Comparison of ENCODE assay signal across 8 cellular contexts in genomic region chr11:76380977-76381719, GRCh38. TPM values are rescaled to one million over a fixed set of nuclear protein-coding genes. Genes with fewer than 3 reads are reported as not detected.
DNase-seq lines count a peak whose midpoint lies in the region; ATAC-seq and TF ChIP-seq lines count a peak whose summit lies in the region.

Gene GVQW3, plus strand, starts transcription at chr11:76381323. Its CDS starts 506 bp downstream, at chr11:76381829.
A gene with protein sequence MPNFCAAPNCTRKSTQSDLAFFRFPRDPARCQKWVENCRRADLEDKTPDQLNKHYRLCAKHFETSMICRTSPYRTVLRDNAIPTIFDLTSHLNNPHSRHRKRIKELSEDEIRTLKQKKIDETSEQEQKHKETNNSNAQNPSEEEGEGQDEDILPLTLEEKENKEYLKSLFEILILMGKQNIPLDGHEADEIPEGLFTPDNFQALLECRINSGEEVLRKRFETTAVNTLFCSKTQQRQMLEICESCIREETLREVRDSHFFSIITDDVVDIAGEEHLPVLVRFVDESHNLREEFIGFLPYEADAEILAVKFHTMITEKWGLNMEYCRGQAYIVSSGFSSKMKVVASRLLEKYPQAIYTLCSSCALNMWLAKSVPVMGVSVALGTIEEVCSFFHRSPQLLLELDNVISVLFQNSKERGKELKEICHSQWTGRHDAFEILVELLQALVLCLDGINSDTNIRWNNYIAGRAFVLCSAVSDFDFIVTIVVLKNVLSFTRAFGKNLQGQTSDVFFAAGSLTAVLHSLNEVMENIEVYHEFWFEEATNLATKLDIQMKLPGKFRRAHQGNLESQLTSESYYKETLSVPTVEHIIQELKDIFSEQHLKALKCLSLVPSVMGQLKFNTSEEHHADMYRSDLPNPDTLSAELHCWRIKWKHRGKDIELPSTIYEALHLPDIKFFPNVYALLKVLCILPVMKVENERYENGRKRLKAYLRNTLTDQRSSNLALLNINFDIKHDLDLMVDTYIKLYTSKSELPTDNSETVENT (minus strand): TSS chr11:76381132. CDS start chr11:76380836, 296 bp downstream.

- H3K4me3 ChIP-seq in left lung: peak within 1 kb of the TSS; percentile 87 to 93

- H3K27ac ChIP-seq in C4-2B (peak within 1 kb of the TSS; percentile 77), left lung (peak within 1 kb of the TSS; percentile 78 to 88)

- no peaks in the 10 kb centered on the region for H3K36me3 ChIP-seq in left lung

- no peaks in the 10 kb centered on the region for H3K9me3 ChIP-seq in left lung

- H3K27me3 ChIP-seq in left lung: no peaks in the 10 kb centered on the region

- ATAC-seq in GM19324 (IDR thresholded peaks at IDR 0.05; ENCODE audit: low FRiP score, unreplicated experiment): peak; percentile 89
- peak; percentile 77 for ATAC-seq in HG03460 (IDR thresholded peaks at IDR 0.05; ENCODE audit: unreplicated experiment)
- peak; percentile 99 for ATAC-seq in left lung

- intact Hi-C loops in left lung (cut with DNase I): no loop called here

- TF ChIP-seq CTCF in C4-2B (conservative IDR thresholded peaks at IDR 0.05) (peak; percentile 45), left lung (IDR thresholded peaks at IDR 0.05) (peak in 1 of 2 donors; percentile 7)

- peak; percentile 95 to 96 for DNase-seq in NCI-H524 (lab: John Stamatoyannopoulos, UW)
- DNase-seq in activated CD4-positive, alpha-beta T cell treated with anti-CD3 and anti-CD28 coated beads for 48 hours: peak; percentile 97
- peak; percentile 97 for DNase-seq in cortex of kidney (lab: John Stamatoyannopoulos, UW)
- peak; percentile 97 to 99 for DNase-seq in left lung
- DNase-seq in stimulated activated CD4-positive, alpha-beta T cell treated with anti-CD3 and anti-CD28 coated beads, Interleukin-2, amount 100 ng/mL, for 4 hours (ENCODE audit: low read depth): peak; percentile 94

- H3K4me1 ChIP-seq in left lung: peaks cover 16 to 44% of the 10 kb centered on the region in 2 donors

RNA-seq across cellular contexts. Expression of gene GVQW3, which starts in this region (rescaled TPM):
- total RNA-seq in left lung: 1 to 10 TPM; 1.4 to 2.9 TPM

RNA-seq across cellular contexts. Expression of the second gene that starts in this region (rescaled TPM):
- total RNA-seq in left lung: 10 to 100 TPM; 27.1 to 35.6 TPM

Comparison
In these comparisons a context has a peak if more than half of its experiments do, and no peak if none do; other contexts are left out.
1. Peak in every context shown above with its lines: DNase-seq, ATAC-seq, H3K4me3 ChIP-seq and H3K27ac ChIP-seq.